Comparison of ENCODE assay signal across 8 cellular contexts in genomic region chr17:40418428-40418706, GRCh38. TPM values are rescaled to one million over a fixed set of nuclear protein-coding genes. Genes with fewer than 3 reads are reported as not detected.
DNase-seq lines count a peak whose midpoint lies in the region; ATAC-seq and TF ChIP-seq lines count a peak whose summit lies in the region.

No MANE protein-coding gene starts in this region.

- H2BK15ac ChIP-seq in H9 (ENCODE audit: low read depth, low read length) = no peak overlapping the region

- H3K79me1 ChIP-seq in H9 (ENCODE audit: insufficient read depth, low read depth, low read length, poor library complexity, severe bottlenecking) = no peaks in the 10 kb centered on the region

- peaks cover 5% of the 10 kb centered on the region; the same call in 1 of the 2 replicates for H3K79me2 ChIP-seq in H9 (ENCODE audit: insufficient read depth, low read length)

- H3K4me3 ChIP-seq in right cardiac atrium (ENCODE audit: low read length) (peak overlapping the region; percentile 50), skin epidermis (peak overlapping the region; percentile 49 to 92 (median 67))

- no peak overlapping the region for H3K4ac ChIP-seq in H9 (ENCODE audit: low read depth, low read length)

- H2AFZ ChIP-seq in H9 (ENCODE audit: low read length) = no peak overlapping the region

- intact Hi-C loops in activated CD4-positive, alpha-beta memory T cell treated with anti-CD3 and anti-CD28 coated beads for 36 hours (cut with micrococcal nuclease) = loop anchor here (1.0 to 5.0 kb wide), 4 partner anchors 9 to 115 kb away; no protein-coding TSS in a partner anchor
- intact Hi-C loops in right cardiac atrium (cut with DNase I) = loop anchor here in 3 of 4 donors (5.0 to 10.0 kb wide), 4 partner anchors 54 to 114 kb away; partner anchors contain the start of genes GJD3 (in 2 of the 3) and RARA (in 1 of the 3)

- no peak overlapping the region for H3K56ac ChIP-seq in H9 (ENCODE audit: insufficient read length, low read depth, low read length)

- H3K27me3 ChIP-seq in H9 (ENCODE audit: insufficient read depth, low read length) (no peaks in the 10 kb centered on the region), right cardiac atrium (ENCODE audit: control insufficient read depth, insufficient read depth) (no peaks in the 10 kb centered on the region)

- H3K27ac ChIP-seq in H9 (ENCODE audit: insufficient read length, low read depth, low read length) (no peak overlapping the region), right cardiac atrium (ENCODE audit: low read length) (peak overlapping the region; percentile 13), skin epidermis (peak overlapping the region in 18 of 21 experiments; percentile 1 to 87 (median 50))

- peak overlapping the region; percentile 58 for H3K4me2 ChIP-seq in H9 (ENCODE audit: insufficient read depth, insufficient read length, low read length)

- ATAC-seq in right cardiac atrium (no peak), GM19455 (IDR thresholded peaks at IDR 0.05; ENCODE audit: unreplicated experiment) (no peak)

- H3K23ac ChIP-seq in H9 (ENCODE audit: insufficient read length, low read depth, low read length) = no peak overlapping the region

- in situ Hi-C loops in ACHN (cut with HindIII; ENCODE audit: low pct_ligation_motif_present, low pct_unique_long_range_greater_than_20kb, low sequenced_read_pairs) = no loop called here

- peaks cover 33 to 36% of the 10 kb centered on the region in 2 experiments for H3K4me1 Mint-ChIP-seq in H9
- H3K4me1 Mint-ChIP-seq in activated CD4-positive, alpha-beta memory T cell treated with anti-CD3 and anti-CD28 coated beads for 36 hours (ENCODE audit: low read depth) = peaks cover 30% of the 10 kb centered on the region

- no peak overlapping the region for H3K14ac ChIP-seq in H9 (ENCODE audit: insufficient read depth, low read length)

- no peak overlapping the region for H2BK12ac ChIP-seq in H9 (ENCODE audit: insufficient read length, low read depth, low read length)

- H4K91ac ChIP-seq in H9 (ENCODE audit: insufficient read length, low read depth, low read length) = no peak overlapping the region

- no peaks in the 10 kb centered on the region; the same call in 1 of the 2 replicates for H3K4me1 ChIP-seq in H9 (ENCODE audit: insufficient read depth, low read length)
- H3K4me1 ChIP-seq in right cardiac atrium (ENCODE audit: control insufficient read depth, insufficient read depth, low read length) = no peaks in the 10 kb centered on the region

- H4K5ac ChIP-seq in H9 (ENCODE audit: insufficient read length, low read depth, low read length) = no peak overlapping the region

- peak overlapping the region in 1 of 3 experiments; percentile 98; a peak in 3 of 7 replicates for H3K27ac Mint-ChIP-seq in H9
- peak overlapping the region; percentile 89 for H3K27ac Mint-ChIP-seq in activated CD4-positive, alpha-beta memory T cell treated with anti-CD3 and anti-CD28 coated beads for 36 hours

- H3K9me3 ChIP-seq in H9 (ENCODE audit: control insufficient read depth, low read depth, low read length) (no peaks in the 10 kb centered on the region), right cardiac atrium (ENCODE audit: control insufficient read depth, low read length) (no peaks in the 10 kb centered on the region)

- no peak overlapping the region for H3T11ph ChIP-seq in H9 (ENCODE audit: low read length)

- TF ChIP-seq CTCF in H9 (conservative IDR thresholded peaks at IDR 0.05) = no peak

- no peak overlapping the region for H2BK5ac ChIP-seq in H9 (ENCODE audit: insufficient read length, low read length)

- H3K36me3 Mint-ChIP-seq in H9 (ENCODE audit: insufficient read depth in 1 of 3, low read depth in 3 of 3) = peaks cover 21 to 26% (median 22%) of the 10 kb centered on the region in 3 experiments
- H3K36me3 Mint-ChIP-seq in activated CD4-positive, alpha-beta memory T cell treated with anti-CD3 and anti-CD28 coated beads for 36 hours = peaks cover 27% of the 10 kb centered on the region

- H3K18ac ChIP-seq in H9 (ENCODE audit: insufficient read length, low read depth, low read length) = peak overlapping the region; percentile 19

- peak overlapping the region; percentile 97 to 99 for H3K4me3 Mint-ChIP-seq in H9
- H3K4me3 Mint-ChIP-seq in activated CD4-positive, alpha-beta memory T cell treated with anti-CD3 and anti-CD28 coated beads for 36 hours = peak overlapping the region; percentile 99

- no CpG with 5 or more reads among the region's 16 CpGs for WGBS in H9 (ENCODE audit: extremely low coverage, insufficient read length, low lambda C conversion rate)
- WGBS in right cardiac atrium = 67% methylated on average over 16 of the region's 16 CpGs

- no peaks in the 10 kb centered on the region for H3K27me3 Mint-ChIP-seq in H9 (ENCODE audit: low read depth)
- no peaks in the 10 kb centered on the region for H3K27me3 Mint-ChIP-seq in activated CD4-positive, alpha-beta memory T cell treated with anti-CD3 and anti-CD28 coated beads for 36 hours

- H4K20me1 ChIP-seq in H9 (ENCODE audit: control insufficient read depth, insufficient read depth, insufficient read length) = no peaks in the 10 kb centered on the region

- DNase-seq in H9 (no peak), right cardiac atrium (peak; percentile 48 to 81 (median 61)), activated gamma-delta T cell treated with Interleukin-2 at 50 U/mL for 16 hours (no peak), ACHN (no peak), NCI-H146 treated with DMSO at 0.1 percent for 48 hours (lab: John Stamatoyannopoulos, UW; ENCODE audit: unreplicated experiment) (no peak)
- DNase-seq in activated CD4-positive, alpha-beta memory T cell treated with anti-CD3 and anti-CD28 coated beads for 36 hours = no peak

- no peak overlapping the region for H3K9ac ChIP-seq in H9 (ENCODE audit: extremely low read depth, insufficient read length, low read length)

- peaks cover 0 to 2% of the 10 kb centered on the region in 2 experiments; a peak in 1 of 5 replicates for H3K9me3 Mint-ChIP-seq in H9
- no peaks in the 10 kb centered on the region for H3K9me3 Mint-ChIP-seq in activated CD4-positive, alpha-beta memory T cell treated with anti-CD3 and anti-CD28 coated beads for 36 hours

- H2BK120ac ChIP-seq in H9 (ENCODE audit: low read depth, low read length, poor library complexity, severe bottlenecking) = no peak overlapping the region

- H2BK20ac ChIP-seq in H9 (ENCODE audit: low read depth, low read length, poor library complexity, severe bottlenecking) = no peak overlapping the region

- H3K23me2 ChIP-seq in H9 (ENCODE audit: insufficient read length, low read depth, low read length, poor library complexity, severe bottlenecking) = peaks cover 9% of the 10 kb centered on the region

- H2AK5ac ChIP-seq in H9 (ENCODE audit: insufficient read length, low read length) = no peak overlapping the region

- POLR2A ChIA-PET in activated CD4-positive, alpha-beta memory T cell treated with anti-CD3 and anti-CD28 coated beads for 36 hours (lab: Charles Lee) = interaction anchor here (0.6 to 2.0 kb wide), 14 partner anchors 9 to 145 kb away, joined by 3 to 16 read pairs (median 4); partner anchors contain the start of gene CDC6

- CTCF ChIA-PET in activated CD4-positive, alpha-beta memory T cell treated with anti-CD3 and anti-CD28 coated beads for 36 hours (lab: Charles Lee) = interaction anchor here (0.7 to 6.5 kb wide), 16 partner anchors 9 to 202 kb away, joined by 3 to 99 read pairs (median 8); partner anchors contain the start of genes CDC6 and IGFBP4

- H4K8ac ChIP-seq in H9 (replicated peaks; ENCODE audit: insufficient read length, low read depth, low read length) = no peak overlapping the region

RNA-seq across cellular contexts. Expression of gene TOP2A, which starts 0.7 kb away (rescaled TPM):
- total RNA-seq in H9 (2021) = 230 TPM in 2 replicates
- 100 to 1,000 TPM; 301 to 311 TPM for total RNA-seq in activated CD4-positive, alpha-beta memory T cell treated with anti-CD3 and anti-CD28 coated beads for 36 hours
- 1 to 10 TPM in 3 of 4 donors, under 1 TPM in 1; 0.22 to 5.9 (median 3.2) TPM for total RNA-seq in right cardiac atrium
- 0.70 TPM for polyA plus RNA-seq in right cardiac atrium

RNA-seq across cellular contexts. Expression of gene IGFBP4, which starts 24.9 kb away (rescaled TPM):
- total RNA-seq in H9 (2021) (49.9 and 51.1 TPM in 2 replicates), right cardiac atrium (100 to 1,000 TPM; 159 to 510 (median 262) TPM)
- total RNA-seq in activated CD4-positive, alpha-beta memory T cell treated with anti-CD3 and anti-CD28 coated beads for 36 hours = 10 to 100 TPM; 14.6 to 15.5 TPM
- 205 TPM for polyA plus RNA-seq in right cardiac atrium

RNA-seq across cellular contexts. Expression of gene GJD3, which starts 53.8 kb away (rescaled TPM):
- not detected in 2 replicates for total RNA-seq in H9 (2021)
- total RNA-seq in activated CD4-positive, alpha-beta memory T cell treated with anti-CD3 and anti-CD28 coated beads for 36 hours = under 1 TPM in 1 of 2 experiments, not detected in 1; 0.27 TPM
- total RNA-seq in right cardiac atrium = 1 to 10 TPM in 1 of 4 donors, under 1 TPM in 3; 0.74 to 1.4 (median 0.86) TPM
- 0.27 TPM for polyA plus RNA-seq in right cardiac atrium

Comparison
In these comparisons a context has a peak if more than half of its experiments do, and no peak if none do; other contexts are left out.
1. DNase-seq: peak in right cardiac atrium (3 of 3); none in H9 (single experiment), activated CD4-positive, alpha-beta memory T cell treated with anti-CD3 and anti-CD28 coated beads for 36 hours (single experiment), activated gamma-delta T cell treated with Interleukin-2 at 50 U/mL for 16 hours (single experiment), ACHN (single experiment) and NCI-H146 treated with DMSO at 0.1 percent for 48 hours (single experiment).
2. RNA of gene TOP2A, which starts 0.7 kb away (total RNA-seq): 301 to 311 TPM in activated CD4-positive, alpha-beta memory T cell treated with anti-CD3 and anti-CD28 coated beads for 36 hours and 230 TPM in H9; 0.22 to 5.9 TPM in right cardiac atrium; every median in the first group is over 10 times any median in the second.